Comparison of ENCODE assay signal across 1 cellular context in the genomic region with DNA sequence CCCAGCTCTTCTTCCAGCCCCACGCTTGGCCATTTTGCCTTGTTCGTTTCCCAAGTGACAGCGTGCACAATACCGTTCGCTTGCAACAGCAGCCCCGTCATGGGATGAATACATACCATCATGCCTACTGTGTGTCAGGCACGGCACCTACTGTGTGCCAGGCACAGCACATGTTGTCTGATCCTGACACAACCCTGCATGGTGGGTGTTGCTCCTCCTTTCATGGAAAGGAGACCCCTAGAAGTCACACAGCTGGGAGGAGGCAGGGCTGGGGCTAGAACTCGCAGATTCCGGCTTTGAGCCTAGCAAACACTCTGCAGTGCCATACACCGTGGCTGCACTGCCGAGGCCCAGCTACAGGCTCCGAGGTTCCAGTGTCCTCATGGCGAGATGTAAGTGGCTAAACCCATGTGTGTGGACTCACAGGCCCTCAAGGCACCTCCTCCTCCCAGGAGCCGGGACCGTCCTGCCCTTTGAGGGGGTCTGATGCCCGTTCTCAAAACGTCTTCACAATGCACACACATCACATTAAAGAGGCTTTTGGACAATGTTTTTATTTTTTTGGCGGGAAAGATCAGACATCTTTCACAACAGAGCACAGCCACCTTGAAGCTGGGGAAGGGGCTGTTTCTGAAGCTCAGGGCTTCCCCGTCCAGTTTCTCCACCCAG.
TF ChIP-seq lines count a peak whose summit lies in the region.

No MANE protein-coding gene starts in this region.

TF ChIP-seq in HepG2, 621 proteins besides CTCF, POLR2A, EP300 and RAD21 (continued from another document and continues in another):
- TF ChIP-seq, protein P1, sequence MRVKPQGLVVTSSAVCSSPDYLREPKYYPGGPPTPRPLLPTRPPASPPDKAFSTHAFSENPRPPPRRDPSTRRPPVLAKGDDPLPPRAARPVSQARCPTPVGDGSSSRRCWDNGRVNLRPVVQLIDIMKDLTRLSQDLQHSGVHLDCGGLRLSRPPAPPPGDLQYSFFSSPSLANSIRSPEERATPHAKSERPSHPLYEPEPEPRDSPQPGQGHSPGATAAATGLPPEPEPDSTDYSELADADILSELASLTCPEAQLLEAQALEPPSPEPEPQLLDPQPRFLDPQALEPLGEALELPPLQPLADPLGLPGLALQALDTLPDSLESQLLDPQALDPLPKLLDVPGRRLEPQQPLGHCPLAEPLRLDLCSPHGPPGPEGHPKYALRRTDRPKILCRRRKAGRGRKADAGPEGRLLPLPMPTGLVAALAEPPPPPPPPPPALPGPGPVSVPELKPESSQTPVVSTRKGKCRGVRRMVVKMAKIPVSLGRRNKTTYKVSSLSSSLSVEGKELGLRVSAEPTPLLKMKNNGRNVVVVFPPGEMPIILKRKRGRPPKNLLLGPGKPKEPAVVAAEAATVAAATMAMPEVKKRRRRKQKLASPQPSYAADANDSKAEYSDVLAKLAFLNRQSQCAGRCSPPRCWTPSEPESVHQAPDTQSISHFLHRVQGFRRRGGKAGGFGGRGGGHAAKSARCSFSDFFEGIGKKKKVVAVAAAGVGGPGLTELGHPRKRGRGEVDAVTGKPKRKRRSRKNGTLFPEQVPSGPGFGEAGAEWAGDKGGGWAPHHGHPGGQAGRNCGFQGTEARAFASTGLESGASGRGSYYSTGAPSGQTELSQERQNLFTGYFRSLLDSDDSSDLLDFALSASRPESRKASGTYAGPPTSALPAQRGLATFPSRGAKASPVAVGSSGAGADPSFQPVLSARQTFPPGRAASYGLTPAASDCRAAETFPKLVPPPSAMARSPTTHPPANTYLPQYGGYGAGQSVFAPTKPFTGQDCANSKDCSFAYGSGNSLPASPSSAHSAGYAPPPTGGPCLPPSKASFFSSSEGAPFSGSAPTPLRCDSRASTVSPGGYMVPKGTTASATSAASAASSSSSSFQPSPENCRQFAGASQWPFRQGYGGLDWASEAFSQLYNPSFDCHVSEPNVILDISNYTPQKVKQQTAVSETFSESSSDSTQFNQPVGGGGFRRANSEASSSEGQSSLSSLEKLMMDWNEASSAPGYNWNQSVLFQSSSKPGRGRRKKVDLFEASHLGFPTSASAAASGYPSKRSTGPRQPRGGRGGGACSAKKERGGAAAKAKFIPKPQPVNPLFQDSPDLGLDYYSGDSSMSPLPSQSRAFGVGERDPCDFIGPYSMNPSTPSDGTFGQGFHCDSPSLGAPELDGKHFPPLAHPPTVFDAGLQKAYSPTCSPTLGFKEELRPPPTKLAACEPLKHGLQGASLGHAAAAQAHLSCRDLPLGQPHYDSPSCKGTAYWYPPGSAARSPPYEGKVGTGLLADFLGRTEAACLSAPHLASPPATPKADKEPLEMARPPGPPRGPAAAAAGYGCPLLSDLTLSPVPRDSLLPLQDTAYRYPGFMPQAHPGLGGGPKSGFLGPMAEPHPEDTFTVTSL (CRISPR knock-in tag; IDR thresholded peaks at IDR 0.05; ENCODE audit: borderline replicate concordance): no peak
- TF ChIP-seq, protein P2, sequence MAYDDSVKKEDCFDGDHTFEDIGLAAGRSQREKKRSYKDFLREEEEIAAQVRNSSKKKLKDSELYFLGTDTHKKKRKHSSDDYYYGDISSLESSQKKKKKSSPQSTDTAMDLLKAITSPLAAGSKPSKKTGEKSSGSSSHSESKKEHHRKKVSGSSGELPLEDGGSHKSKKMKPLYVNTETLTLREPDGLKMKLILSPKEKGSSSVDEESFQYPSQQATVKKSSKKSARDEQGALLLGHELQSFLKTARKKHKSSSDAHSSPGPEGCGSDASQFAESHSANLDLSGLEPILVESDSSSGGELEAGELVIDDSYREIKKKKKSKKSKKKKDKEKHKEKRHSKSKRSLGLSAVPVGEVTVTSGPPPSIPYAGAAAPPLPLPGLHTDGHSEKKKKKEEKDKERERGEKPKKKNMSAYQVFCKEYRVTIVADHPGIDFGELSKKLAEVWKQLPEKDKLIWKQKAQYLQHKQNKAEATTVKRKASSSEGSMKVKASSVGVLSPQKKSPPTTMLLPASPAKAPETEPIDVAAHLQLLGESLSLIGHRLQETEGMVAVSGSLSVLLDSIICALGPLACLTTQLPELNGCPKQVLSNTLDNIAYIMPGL (CRISPR knock-in tag; IDR thresholded peaks at IDR 0.05; ENCODE audit: borderline replicate concordance in 1 of 2, low read depth in 1 of 2): peak in 1 of 2 experiments; percentile 12; a peak in 1 of 4 replicates
- TF ChIP-seq ZNF782 (CRISPR knock-in tag; IDR thresholded peaks at IDR 0.05; ENCODE audit: borderline replicate concordance): peak; percentile 85
- TF ChIP-seq ZNF614 (CRISPR knock-in tag; IDR thresholded peaks at IDR 0.05; ENCODE audit: borderline replicate concordance): no peak
- TF ChIP-seq SRSF4 (IDR thresholded peaks at IDR 0.05; ENCODE audit: low read depth, low read length, poor library complexity, severe bottlenecking): no peak
- TF ChIP-seq, protein P3, sequence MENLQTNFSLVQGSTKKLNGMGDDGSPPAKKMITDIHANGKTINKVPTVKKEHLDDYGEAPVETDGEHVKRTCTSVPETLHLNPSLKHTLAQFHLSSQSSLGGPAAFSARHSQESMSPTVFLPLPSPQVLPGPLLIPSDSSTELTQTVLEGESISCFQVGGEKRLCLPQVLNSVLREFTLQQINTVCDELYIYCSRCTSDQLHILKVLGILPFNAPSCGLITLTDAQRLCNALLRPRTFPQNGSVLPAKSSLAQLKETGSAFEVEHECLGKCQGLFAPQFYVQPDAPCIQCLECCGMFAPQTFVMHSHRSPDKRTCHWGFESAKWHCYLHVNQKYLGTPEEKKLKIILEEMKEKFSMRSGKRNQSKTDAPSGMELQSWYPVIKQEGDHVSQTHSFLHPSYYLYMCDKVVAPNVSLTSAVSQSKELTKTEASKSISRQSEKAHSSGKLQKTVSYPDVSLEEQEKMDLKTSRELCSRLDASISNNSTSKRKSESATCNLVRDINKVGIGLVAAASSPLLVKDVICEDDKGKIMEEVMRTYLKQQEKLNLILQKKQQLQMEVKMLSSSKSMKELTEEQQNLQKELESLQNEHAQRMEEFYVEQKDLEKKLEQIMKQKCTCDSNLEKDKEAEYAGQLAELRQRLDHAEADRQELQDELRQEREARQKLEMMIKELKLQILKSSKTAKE (CRISPR knock-in tag; IDR thresholded peaks at IDR 0.05; ENCODE audit: borderline replicate concordance): no peak
- TF ChIP-seq MIER3 (CRISPR knock-in tag; IDR thresholded peaks at IDR 0.05; ENCODE audit: borderline replicate concordance): 0 out of 2 replicates have a peak, but pooled peaks have one; percentile 2
- no peak for TF ChIP-seq HDAC6 (IDR thresholded peaks at IDR 0.05; ENCODE audit: low read depth, low read length)
- TF ChIP-seq ERF (CRISPR knock-in tag; IDR thresholded peaks at IDR 0.05): no peak
- TF ChIP-seq SALL1 (CRISPR knock-in tag; IDR thresholded peaks at IDR 0.05): peak; percentile 76; the same call in 1 of the 2 replicates
- no peak for TF ChIP-seq HOXA9 (CRISPR knock-in tag; IDR thresholded peaks at IDR 0.05; ENCODE audit: borderline replicate concordance)
- TF ChIP-seq ZNF33B (CRISPR knock-in tag; IDR thresholded peaks at IDR 0.05): no peak
- peak; percentile 51; the same call in 1 of the 2 replicates for TF ChIP-seq HDAC1 (CRISPR knock-in tag; IDR thresholded peaks at IDR 0.05)
- TF ChIP-seq ATRX (CRISPR knock-in tag; IDR thresholded peaks at IDR 0.05; ENCODE audit: borderline replicate concordance): no peak
- TF ChIP-seq, protein P4, sequence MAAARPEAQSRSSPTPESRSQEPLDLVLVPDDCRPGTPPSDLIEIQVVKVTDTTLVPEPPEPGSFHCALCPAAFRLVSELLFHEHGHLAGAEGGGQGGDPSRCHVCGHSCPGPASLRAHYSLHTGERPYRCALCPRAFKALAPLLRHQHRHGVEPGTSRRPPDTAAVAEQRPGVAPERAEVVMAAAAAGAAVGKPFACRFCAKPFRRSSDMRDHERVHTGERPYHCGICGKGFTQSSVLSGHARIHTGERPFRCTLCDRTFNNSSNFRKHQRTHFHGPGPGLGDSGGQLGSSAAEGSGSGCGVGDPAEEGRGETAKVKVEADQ (CRISPR knock-in tag; IDR thresholded peaks at IDR 0.05; ENCODE audit: borderline replicate concordance): no peak
- TF ChIP-seq, protein P5, sequence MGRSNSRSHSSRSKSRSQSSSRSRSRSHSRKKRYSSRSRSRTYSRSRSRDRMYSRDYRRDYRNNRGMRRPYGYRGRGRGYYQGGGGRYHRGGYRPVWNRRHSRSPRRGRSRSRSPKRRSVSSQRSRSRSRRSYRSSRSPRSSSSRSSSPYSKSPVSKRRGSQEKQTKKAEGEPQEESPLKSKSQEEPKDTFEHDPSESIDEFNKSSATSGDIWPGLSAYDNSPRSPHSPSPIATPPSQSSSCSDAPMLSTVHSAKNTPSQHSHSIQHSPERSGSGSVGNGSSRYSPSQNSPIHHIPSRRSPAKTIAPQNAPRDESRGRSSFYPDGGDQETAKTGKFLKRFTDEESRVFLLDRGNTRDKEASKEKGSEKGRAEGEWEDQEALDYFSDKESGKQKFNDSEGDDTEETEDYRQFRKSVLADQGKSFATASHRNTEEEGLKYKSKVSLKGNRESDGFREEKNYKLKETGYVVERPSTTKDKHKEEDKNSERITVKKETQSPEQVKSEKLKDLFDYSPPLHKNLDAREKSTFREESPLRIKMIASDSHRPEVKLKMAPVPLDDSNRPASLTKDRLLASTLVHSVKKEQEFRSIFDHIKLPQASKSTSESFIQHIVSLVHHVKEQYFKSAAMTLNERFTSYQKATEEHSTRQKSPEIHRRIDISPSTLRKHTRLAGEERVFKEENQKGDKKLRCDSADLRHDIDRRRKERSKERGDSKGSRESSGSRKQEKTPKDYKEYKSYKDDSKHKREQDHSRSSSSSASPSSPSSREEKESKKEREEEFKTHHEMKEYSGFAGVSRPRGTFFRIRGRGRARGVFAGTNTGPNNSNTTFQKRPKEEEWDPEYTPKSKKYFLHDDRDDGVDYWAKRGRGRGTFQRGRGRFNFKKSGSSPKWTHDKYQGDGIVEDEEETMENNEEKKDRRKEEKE (IDR thresholded peaks at IDR 0.05): no peak
- TF ChIP-seq RBFOX2 (IDR thresholded peaks at IDR 0.05; ENCODE audit: low read depth, low read length): peak; percentile 53
- TF ChIP-seq ZNF678 (CRISPR knock-in tag; IDR thresholded peaks at IDR 0.05): no peak
- no peak for TF ChIP-seq ZNF878 (CRISPR knock-in tag; IDR thresholded peaks at IDR 0.05)
- TF ChIP-seq, protein P6, sequence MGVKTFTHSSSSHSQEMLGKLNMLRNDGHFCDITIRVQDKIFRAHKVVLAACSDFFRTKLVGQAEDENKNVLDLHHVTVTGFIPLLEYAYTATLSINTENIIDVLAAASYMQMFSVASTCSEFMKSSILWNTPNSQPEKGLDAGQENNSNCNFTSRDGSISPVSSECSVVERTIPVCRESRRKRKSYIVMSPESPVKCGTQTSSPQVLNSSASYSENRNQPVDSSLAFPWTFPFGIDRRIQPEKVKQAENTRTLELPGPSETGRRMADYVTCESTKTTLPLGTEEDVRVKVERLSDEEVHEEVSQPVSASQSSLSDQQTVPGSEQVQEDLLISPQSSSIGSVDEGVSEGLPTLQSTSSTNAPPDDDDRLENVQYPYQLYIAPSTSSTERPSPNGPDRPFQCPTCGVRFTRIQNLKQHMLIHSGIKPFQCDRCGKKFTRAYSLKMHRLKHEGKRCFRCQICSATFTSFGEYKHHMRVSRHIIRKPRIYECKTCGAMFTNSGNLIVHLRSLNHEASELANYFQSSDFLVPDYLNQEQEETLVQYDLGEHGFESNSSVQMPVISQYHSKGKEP (CRISPR knock-in tag; IDR thresholded peaks at IDR 0.05): no peak
- no peak for TF ChIP-seq PHF5A (CRISPR knock-in tag; IDR thresholded peaks at IDR 0.05; ENCODE audit: low read depth, unreplicated experiment)
- peak; percentile 95 for TF ChIP-seq PAF1 (CRISPR knock-in tag; IDR thresholded peaks at IDR 0.05)
- TF ChIP-seq, protein P7, sequence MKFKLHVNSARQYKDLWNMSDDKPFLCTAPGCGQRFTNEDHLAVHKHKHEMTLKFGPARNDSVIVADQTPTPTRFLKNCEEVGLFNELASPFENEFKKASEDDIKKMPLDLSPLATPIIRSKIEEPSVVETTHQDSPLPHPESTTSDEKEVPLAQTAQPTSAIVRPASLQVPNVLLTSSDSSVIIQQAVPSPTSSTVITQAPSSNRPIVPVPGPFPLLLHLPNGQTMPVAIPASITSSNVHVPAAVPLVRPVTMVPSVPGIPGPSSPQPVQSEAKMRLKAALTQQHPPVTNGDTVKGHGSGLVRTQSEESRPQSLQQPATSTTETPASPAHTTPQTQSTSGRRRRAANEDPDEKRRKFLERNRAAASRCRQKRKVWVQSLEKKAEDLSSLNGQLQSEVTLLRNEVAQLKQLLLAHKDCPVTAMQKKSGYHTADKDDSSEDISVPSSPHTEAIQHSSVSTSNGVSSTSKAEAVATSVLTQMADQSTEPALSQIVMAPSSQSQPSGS (CRISPR knock-in tag; IDR thresholded peaks at IDR 0.05): no peak; the same call in 1 of the 2 replicates
- no peak for TF ChIP-seq ZNF660 (CRISPR knock-in tag; IDR thresholded peaks at IDR 0.05; ENCODE audit: borderline replicate concordance, low read depth)
- TF ChIP-seq SNAPC2 (CRISPR knock-in tag; IDR thresholded peaks at IDR 0.05): peak; percentile 83
- TF ChIP-seq REXO4 (CRISPR knock-in tag; IDR thresholded peaks at IDR 0.05; ENCODE audit: borderline replicate concordance): no peak
- no peak for TF ChIP-seq NCOA5 (CRISPR knock-in tag; IDR thresholded peaks at IDR 0.05)
- peak; percentile 87; the same call in 1 of the 2 replicates for TF ChIP-seq ZBTB38 (CRISPR knock-in tag; IDR thresholded peaks at IDR 0.05)
- TF ChIP-seq, protein P8, sequence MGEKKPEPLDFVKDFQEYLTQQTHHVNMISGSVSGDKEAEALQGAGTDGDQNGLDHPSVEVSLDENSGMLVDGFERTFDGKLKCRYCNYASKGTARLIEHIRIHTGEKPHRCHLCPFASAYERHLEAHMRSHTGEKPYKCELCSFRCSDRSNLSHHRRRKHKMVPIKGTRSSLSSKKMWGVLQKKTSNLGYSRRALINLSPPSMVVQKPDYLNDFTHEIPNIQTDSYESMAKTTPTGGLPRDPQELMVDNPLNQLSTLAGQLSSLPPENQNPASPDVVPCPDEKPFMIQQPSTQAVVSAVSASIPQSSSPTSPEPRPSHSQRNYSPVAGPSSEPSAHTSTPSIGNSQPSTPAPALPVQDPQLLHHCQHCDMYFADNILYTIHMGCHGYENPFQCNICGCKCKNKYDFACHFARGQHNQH (CRISPR knock-in tag; IDR thresholded peaks at IDR 0.05): no peak
- TF ChIP-seq, protein P9, sequence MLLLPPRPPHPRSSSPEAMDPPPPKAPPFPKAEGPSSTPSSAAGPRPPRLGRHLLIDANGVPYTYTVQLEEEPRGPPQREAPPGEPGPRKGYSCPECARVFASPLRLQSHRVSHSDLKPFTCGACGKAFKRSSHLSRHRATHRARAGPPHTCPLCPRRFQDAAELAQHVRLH (CRISPR knock-in tag; IDR thresholded peaks at IDR 0.05; ENCODE audit: borderline replicate concordance, low read depth): no peak; the same call in 1 of the 2 replicates
- peak; percentile 74 for TF ChIP-seq TEAD3 (CRISPR knock-in tag; optimal IDR thresholded peaks at IDR 0.05; ENCODE audit: borderline replicate concordance)
- no peak for TF ChIP-seq PLRG1 (conservative IDR thresholded peaks at IDR 0.05)
- no peak; the same call in 1 of the 2 replicates for TF ChIP-seq ZSCAN21 (CRISPR knock-in tag; IDR thresholded peaks at IDR 0.05; ENCODE audit: borderline replicate concordance)
- TF ChIP-seq ZNF230 (CRISPR knock-in tag; IDR thresholded peaks at IDR 0.05): peak; percentile 77; the same call in 1 of the 2 replicates
- TF ChIP-seq ZNF24 (IDR thresholded peaks at IDR 0.05): no peak
- TF ChIP-seq HMG20A (CRISPR knock-in tag; IDR thresholded peaks at IDR 0.05; ENCODE audit: borderline replicate concordance): no peak
- no peak for TF ChIP-seq RORA (CRISPR knock-in tag; IDR thresholded peaks at IDR 0.05)
- TF ChIP-seq, protein P10, sequence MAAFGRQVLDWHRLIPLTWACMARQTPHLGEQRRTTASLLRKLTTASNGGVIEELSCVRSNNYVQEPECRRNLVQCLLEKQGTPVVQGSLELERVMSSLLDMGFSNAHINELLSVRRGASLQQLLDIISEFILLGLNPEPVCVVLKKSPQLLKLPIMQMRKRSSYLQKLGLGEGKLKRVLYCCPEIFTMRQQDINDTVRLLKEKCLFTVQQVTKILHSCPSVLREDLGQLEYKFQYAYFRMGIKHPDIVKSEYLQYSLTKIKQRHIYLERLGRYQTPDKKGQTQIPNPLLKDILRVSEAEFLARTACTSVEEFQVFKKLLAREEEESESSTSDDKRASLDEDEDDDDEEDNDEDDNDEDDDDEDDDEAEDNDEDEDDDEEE (CRISPR knock-in tag; IDR thresholded peaks at IDR 0.05): no peak; the same call in 1 of the 2 replicates
